In the genomic region with DNA sequence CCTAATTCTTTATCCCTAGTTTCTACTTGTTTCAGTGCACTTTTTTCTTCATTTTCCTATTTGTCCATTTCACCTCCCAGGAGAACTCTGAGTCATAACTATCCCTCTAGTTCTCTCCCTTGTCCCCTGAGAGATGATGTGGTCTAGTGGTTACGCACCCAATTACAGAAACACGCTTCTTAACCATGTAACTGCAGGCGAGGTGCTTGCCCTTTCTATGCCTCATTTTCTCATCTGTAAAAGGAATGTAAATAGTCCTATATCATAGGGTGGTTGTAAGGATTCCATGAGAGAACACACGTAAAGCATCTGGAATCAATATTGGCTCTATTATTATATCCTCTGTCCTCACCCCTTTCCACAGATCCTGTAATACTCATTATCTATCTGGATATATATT, we compare ENCODE assay signal across 15 cellular contexts. TPM values are rescaled to one million over a fixed set of nuclear protein-coding genes. Genes with fewer than 3 reads are reported as not detected.
A peak's percentile ranks its signal among the peaks of the same experiment; 100 is the strongest.
DNase-seq lines count a peak whose midpoint lies in the region; FAIRE-seq and TF ChIP-seq lines count a peak whose summit lies in the region.
"Had no signal": no experiment of that assay in that cellular context is flagged by ENCODE, and none has a peak within 500 bp of the region (broad histone marks: within the 10 kb centered on the region; RNA-seq: fewer than 3 reads in every experiment).

No MANE protein-coding gene starts in this region.

- in situ Hi-C loops in SK-MEL-5 (cut with HindIII; ENCODE audit: low pct_unique_long_range_greater_than_20kb, low sequenced_read_pairs), result no loop called here

- FAIRE-seq in GM18507 (lab: Jason Lieb, UNC), result peak; percentile 84

- intact Hi-C loops in thyroid gland (cut with DNase I), result no loop called here

- no peak overlapping the region for H3K4me3 ChIP-seq in thyroid gland (replicated peaks in 1 of 3)

- H3K4me1 ChIP-seq in thyroid gland, result peaks cover 0 to 3% of the 10 kb centered on the region in 2 donors

- H3K36me3 ChIP-seq in thyroid gland, result no peaks in the 10 kb centered on the region

- 71 to 84% methylated on average over 4 of the region's 4 CpGs for WGBS in thyroid gland, 2 donors

- no peak for TF ChIP-seq POLR2A in thyroid gland (IDR thresholded peaks at IDR 0.05)

- H3K9me3 ChIP-seq in thyroid gland, result no peaks in the 10 kb centered on the region

- DNase-seq in AG08395 (ENCODE audit: low spot score) (peak; percentile 62), GM18507 (ENCODE audit: extremely low spot score, insufficient read length, low read depth) (no peak), SK-MEL-5 (ENCODE audit: low read depth, low spot score) (peak; percentile 2), fibroblast of the conjunctiva (ENCODE audit: low read depth) (peak; percentile 67), SHP77 (lab: John Stamatoyannopoulos, UW) (no peak), GM19238 (ENCODE audit: insufficient read length, low spot score) (no peak), NCI-H524 treated with DMSO at 0.1 percent for 48 hours (lab: John Stamatoyannopoulos, UW) (no peak), thyroid gland (no peak)
- DNase-seq: activated CD8-positive, alpha-beta memory T cell treated with anti-CD3 and anti-CD28 coated beads for 24 hours; HCEC 1CT; NCI-H2107; stimulated activated CD8-positive, alpha-beta memory T cell treated with anti-CD3 and anti-CD28 coated beads, Interleukin-4, amount 100 ng/mL, for 48 hours had no signal

- H3K27ac ChIP-seq in thyroid gland, result no peak overlapping the region
- H3K27ac ChIP-seq: C4-2B had no signal

- no peaks in the 10 kb centered on the region for H3K27me3 ChIP-seq in thyroid gland

- no peak for TF ChIP-seq CTCF in thyroid gland (IDR thresholded peaks at IDR 0.05)

RNA-seq across cellular contexts. Expression of a gene that starts 8.7 kb away (rescaled TPM):
- 0.77 and 0.92 TPM in 2 replicates for total RNA-seq in SK-MEL-5 (2014; rRNA removed; shearing (Covaris generic))
- 0.18 and 0.55 TPM in 2 replicates for polyA plus RNA-seq in SK-MEL-5 (2015; cell fraction: cytosol; rRNA removed)
- polyA plus RNA-seq in SK-MEL-5 (2015; cell fraction: nucleus; rRNA removed), result 0.33 and 0.60 TPM in 2 replicates
- under 1 TPM in 1 of 4 donors, not detected in 3; 0.67 TPM for total RNA-seq in thyroid gland
- total RNA-seq: activated naive CD4-positive, alpha-beta T cell treated with anti-CD3 and anti-CD28 coated beads, Interleukin-2, amount 50 U/mL, for 72 hours had no signal

RNA-seq across cellular contexts. Expression of a gene that starts 52.6 kb away (rescaled TPM):
- total RNA-seq in SK-MEL-5 (2014; rRNA removed; shearing (Covaris generic)), result 0.40 TPM in 1 of 2 replicates, not detected in the other
- polyA plus RNA-seq in SK-MEL-5 (2015; cell fraction: cytosol; rRNA removed), result 0.13 and 0.18 TPM in 2 replicates
- polyA plus RNA-seq in SK-MEL-5 (2015; cell fraction: nucleus; rRNA removed), result 0.27 TPM in 1 of 2 replicates, not detected in the other
- total RNA-seq in thyroid gland, result under 1 TPM in 3 of 4 donors, not detected in 1; 0.33 to 0.40 (median 0.39) TPM
- total RNA-seq: activated naive CD4-positive, alpha-beta T cell treated with anti-CD3 and anti-CD28 coated beads, Interleukin-2, amount 50 U/mL, for 72 hours; dermis microvascular lymphatic vessel endothelial cell had no signal

Comparison
In these comparisons a context has a peak if more than half of its experiments do, and no peak if none do; other contexts are left out.
1. DNase-seq: peak in AG08395 (single experiment), SK-MEL-5 (single experiment) and fibroblast of the conjunctiva (single experiment); none in GM18507 (single experiment), SHP77 (0 of 2), GM19238 (single experiment), NCI-H524 treated with DMSO at 0.1 percent for 48 hours (single experiment) and thyroid gland (0 of 2).